In the genomic region with DNA sequence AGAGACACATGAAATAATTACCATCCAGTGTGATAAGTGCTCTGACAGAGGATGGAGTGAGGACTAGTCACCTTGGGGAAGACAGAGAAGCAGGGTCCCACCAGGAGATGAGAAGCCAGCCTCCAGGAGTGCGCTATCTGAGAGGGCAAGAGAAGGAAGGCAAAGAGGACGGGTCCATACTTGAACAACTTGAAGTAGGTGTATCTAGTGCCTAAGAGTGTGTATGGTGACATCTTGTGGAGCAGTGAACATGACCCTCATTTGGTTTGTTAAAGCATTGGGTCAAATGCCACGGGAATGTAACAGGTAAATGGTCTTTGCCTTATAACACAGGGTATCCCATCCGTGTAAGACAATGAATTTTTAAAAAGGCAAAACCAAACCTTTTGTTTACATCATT, we compare ENCODE assay signal across 14 cellular contexts. TPM values are rescaled to one million over a fixed set of nuclear protein-coding genes. Genes with fewer than 3 reads are reported as not detected.
DNase-seq lines count a peak whose midpoint lies in the region; ATAC-seq and TF ChIP-seq lines count a peak whose summit lies in the region.
"Had no signal": no experiment of that assay in that cellular context is flagged by ENCODE, and none has a peak within 500 bp of the region (broad histone marks: within the 10 kb centered on the region; RNA-seq: fewer than 3 reads in every experiment).

No MANE protein-coding gene starts in this region.

- H3K9me3 ChIP-seq in CD8-positive, alpha-beta memory T cell (ENCODE audit: low read length) = no peaks in the 10 kb centered on the region
- H3K9me3 ChIP-seq in mesenchymal stem cell (ENCODE audit: control insufficient read depth, low read length) = no peaks in the 10 kb centered on the region
- H3K9me3 ChIP-seq: adrenal gland, SJSA1 had no signal

- CTCF ChIA-PET in CD8-positive, alpha-beta memory T cell (lab: Charles Lee) = interaction anchor here (0.8 kb wide), 1 partner anchor 71 kb away, joined by 3 read pairs; no protein-coding TSS in a partner anchor
- CTCF ChIA-PET in activated B cell treated with CpG ODN at 0.5 μM for 24 hours (lab: Charles Lee) = interaction anchor here (1.1 to 2.8 kb wide), 4 partner anchors 41 to 182 kb away, joined by 4 to 18 read pairs (median 5); no protein-coding TSS in a partner anchor

- H3K4me3 ChIP-seq in CD8-positive, alpha-beta memory T cell (ENCODE audit: low read length) = no peak overlapping the region
- no peak overlapping the region for H3K4me3 ChIP-seq in mesenchymal stem cell (ENCODE audit: insufficient read depth in 1 of 2, low read depth in 1 of 2, low read length in 2 of 2)
- H3K4me3 ChIP-seq: adrenal gland, SJSA1 had no signal

- H2BK15ac ChIP-seq in mesenchymal stem cell (ENCODE audit: low read depth, poor library complexity, severe bottlenecking) = no peak overlapping the region

- H3K23ac ChIP-seq in mesenchymal stem cell (ENCODE audit: low read length in 2 of 2) = no peak overlapping the region

- peak overlapping the region in 7 of 8 donors; percentile 14 to 91 (median 85) for H3K27ac Mint-ChIP-seq in CD8-positive, alpha-beta memory T cell
- H3K27ac Mint-ChIP-seq in activated B cell treated with CpG ODN at 0.5 μM for 24 hours = peak overlapping the region; percentile 77
- H3K27ac Mint-ChIP-seq: dendritic cell treated with granulocyte-macrophage colony-stimulating factor and Interleukin-4, amounts not matched to agents 40 ng/mL and 50 ng/mL, for 4 days had no signal

- POLR2A ChIA-PET in CD8-positive, alpha-beta memory T cell (lab: Charles Lee) = interaction anchor here (1.1 kb wide), 1 partner anchor 41 kb away, joined by 3 read pairs; no protein-coding TSS in a partner anchor
- POLR2A ChIA-PET in activated B cell treated with CpG ODN at 0.5 μM for 24 hours (lab: Charles Lee) = interaction anchor here (0.6 to 13.2 kb wide), 8 partner anchors 9 to 144 kb away, joined by 3 to 157 read pairs (median 4); no protein-coding TSS in a partner anchor

- H2AFZ ChIP-seq in mesenchymal stem cell (ENCODE audit: low read depth, low read length) = no peak overlapping the region

- H3K14ac ChIP-seq in mesenchymal stem cell (ENCODE audit: low read length in 2 of 2) = peak overlapping the region in 1 of 2 experiments; percentile 6

- peaks cover 0 to 3% of the 10 kb centered on the region in 2 donors for H3K27me3 Mint-ChIP-seq in CD8-positive, alpha-beta memory T cell
- no peaks in the 10 kb centered on the region for H3K27me3 Mint-ChIP-seq in activated B cell treated with CpG ODN at 0.5 μM for 24 hours
- H3K27me3 Mint-ChIP-seq: dendritic cell treated with granulocyte-macrophage colony-stimulating factor and Interleukin-4, amounts not matched to agents 40 ng/mL and 50 ng/mL, for 4 days had no signal

- no peak overlapping the region for H3K27ac ChIP-seq in CD8-positive, alpha-beta memory T cell (ENCODE audit: low read depth, low read length)
- peak overlapping the region; percentile 2 for H3K27ac ChIP-seq in mesenchymal stem cell (ENCODE audit: low read length, poor library complexity, severe bottlenecking)
- H3K27ac ChIP-seq: adrenal gland, C4-2B, SJSA1 had no signal

- H3K18ac ChIP-seq in mesenchymal stem cell (ENCODE audit: low read depth in 1 of 2, low read length in 2 of 2) = peak overlapping the region in 1 of 2 experiments; percentile 1

- H2BK5ac ChIP-seq in mesenchymal stem cell (ENCODE audit: low read depth, low read length, poor library complexity, severe bottlenecking) = no peak overlapping the region

- H3K4ac ChIP-seq in mesenchymal stem cell (ENCODE audit: low read depth in 1 of 2, low read length in 2 of 2) = peak overlapping the region in 1 of 2 experiments; percentile 46

- H2BK12ac ChIP-seq in mesenchymal stem cell (ENCODE audit: low read length in 2 of 2) = peak overlapping the region; percentile 37 to 51

- H3K27me3 ChIP-seq in CD8-positive, alpha-beta memory T cell (ENCODE audit: insufficient read depth, low read length, poor library complexity, severe bottlenecking) = no peaks in the 10 kb centered on the region
- H3K27me3 ChIP-seq in mesenchymal stem cell (ENCODE audit: control insufficient read depth in 1 of 2, insufficient read depth in 1 of 2, low read length in 2 of 2) = no peaks in the 10 kb centered on the region
- H3K27me3 ChIP-seq: adrenal gland, SJSA1 had no signal

- no peak for ATAC-seq in activated B cell treated with CpG ODN at 0.5 μM for 24 hours (ENCODE audit: low read depth)
- no peak for ATAC-seq in GM18498 (IDR thresholded peaks at IDR 0.05; ENCODE audit: unreplicated experiment)
- ATAC-seq in HG03571 (IDR thresholded peaks at IDR 0.05; ENCODE audit: unreplicated experiment) = no peak

- no peak overlapping the region for H2BK120ac ChIP-seq in mesenchymal stem cell (ENCODE audit: low read depth, low read length)

- peak overlapping the region; percentile 47 for H2AK5ac ChIP-seq in mesenchymal stem cell (ENCODE audit: low read length, severe bottlenecking)

- peaks cover 5% of the 10 kb centered on the region for H3K79me1 ChIP-seq in mesenchymal stem cell (replicated peaks; ENCODE audit: low read length, poor library complexity, severe bottlenecking)

- TF ChIP-seq CTCF in GM13977 (IDR thresholded peaks at IDR 0.05; ENCODE audit: extremely low read depth, insufficient read depth, missing control alignments) = peak; percentile 28
- TF ChIP-seq CTCF in activated B cell treated with CpG ODN at 0.5 μM for 24 hours (IDR thresholded peaks at IDR 0.05) = no peak

- intact Hi-C loops in activated B cell treated with CpG ODN at 0.5 μM for 24 hours (cut with micrococcal nuclease) = no loop called here

- peaks cover 76 to 99% (median 94%) of the 10 kb centered on the region in 3 donors for H3K4me1 Mint-ChIP-seq in CD8-positive, alpha-beta memory T cell
- peaks cover 88% of the 10 kb centered on the region for H3K4me1 Mint-ChIP-seq in activated B cell treated with CpG ODN at 0.5 μM for 24 hours

- no peaks in the 10 kb centered on the region for H3K9me3 Mint-ChIP-seq in CD8-positive, alpha-beta memory T cell
- H3K9me3 Mint-ChIP-seq in activated B cell treated with CpG ODN at 0.5 μM for 24 hours = no peaks in the 10 kb centered on the region
- H3K9me3 Mint-ChIP-seq: dendritic cell treated with granulocyte-macrophage colony-stimulating factor and Interleukin-4, amounts not matched to agents 40 ng/mL and 50 ng/mL, for 4 days had no signal

- no peaks in the 10 kb centered on the region for H3K36me3 ChIP-seq in CD8-positive, alpha-beta memory T cell (ENCODE audit: insufficient read depth, low read length)
- peaks cover 0 to 25% of the 10 kb centered on the region in 2 experiments for H3K36me3 ChIP-seq in mesenchymal stem cell (ENCODE audit: control insufficient read depth in 1 of 2, insufficient read depth in 2 of 2, low read depth in 1 of 2, low read length in 2 of 2)
- H3K36me3 ChIP-seq: adrenal gland had no signal

- no peaks in the 10 kb centered on the region for H3K36me3 Mint-ChIP-seq in CD8-positive, alpha-beta memory T cell
- H3K36me3 Mint-ChIP-seq in activated B cell treated with CpG ODN at 0.5 μM for 24 hours (ENCODE audit: low read depth) = peaks cover 91% of the 10 kb centered on the region

- WGBS in mesenchymal stem cell = 85% methylated on average over 4 of the region's 4 CpGs

- H3K4me1 ChIP-seq in CD8-positive, alpha-beta memory T cell (ENCODE audit: insufficient read depth, low read length) = peaks cover 42% of the 10 kb centered on the region
- H3K4me1 ChIP-seq in mesenchymal stem cell (ENCODE audit: control insufficient read depth, insufficient read depth, low read depth, low read length) = peaks cover 2% of the 10 kb centered on the region
- H3K4me1 ChIP-seq: adrenal gland had no signal

- H3K9ac ChIP-seq in mesenchymal stem cell (ENCODE audit: low read length) = no peak overlapping the region

- H3K4me3 Mint-ChIP-seq in CD8-positive, alpha-beta memory T cell = peak overlapping the region in 6 of 7 donors; percentile 9 to 68 (median 38)
- H3K4me3 Mint-ChIP-seq in activated B cell treated with CpG ODN at 0.5 μM for 24 hours = peak overlapping the region; percentile 92
- H3K4me3 Mint-ChIP-seq: dendritic cell treated with granulocyte-macrophage colony-stimulating factor and Interleukin-4, amounts not matched to agents 40 ng/mL and 50 ng/mL, for 4 days had no signal

- no peak overlapping the region for H3K4me2 ChIP-seq in mesenchymal stem cell (ENCODE audit: low read length, poor library complexity, severe bottlenecking)

- peak overlapping the region; percentile 35 for H4K8ac ChIP-seq in mesenchymal stem cell (ENCODE audit: low read length)

- in situ Hi-C loops in GM13977 (cut with MboI; ENCODE audit: low pct_unique_long_range_greater_than_20kb, low sequenced_read_pairs, unreplicated experiment) = loop anchor here (10.0 kb wide), 1 partner anchor 123 kb away; no protein-coding TSS in a partner anchor

- H4K91ac ChIP-seq in mesenchymal stem cell (ENCODE audit: low read length) = no peak overlapping the region

- DNase-seq in CD8-positive, alpha-beta memory T cell = no peak
- no peak for DNase-seq in GM13977 (ENCODE audit: low spot score)
- DNase-seq in activated B cell treated with CpG ODN at 0.5 μM for 24 hours = no peak
- no peak for DNase-seq in mesenchymal stem cell
- no peak for DNase-seq in CD1c-positive myeloid dendritic cell (ENCODE audit: extremely low spot score)
- no peak for DNase-seq in pons (ENCODE audit: low spot score)
- DNase-seq: foreskin melanocyte, NCI-H2029 had no signal

RNA-seq across cellular contexts. Expression of a gene that starts 39.8 kb away (rescaled TPM):
- total RNA-seq in CD8-positive, alpha-beta memory T cell = 10 to 100 TPM; 81.1 to 85.5 TPM
- polyA plus RNA-seq in CD8-positive, alpha-beta memory T cell = 39.3 TPM
- total RNA-seq in activated B cell treated with CpG ODN at 0.5 μM for 24 hours = 43.6 and 46.3 TPM in 2 replicates
- 25.8 TPM for polyA plus RNA-seq in mesenchymal stem cell (2013, experiment 1 of 2)
- polyA plus RNA-seq in mesenchymal stem cell (2013, experiment 2 of 2) = 27.0 TPM
